9 cellular contexts compared by ENCODE assay signal in the genomic region with DNA sequence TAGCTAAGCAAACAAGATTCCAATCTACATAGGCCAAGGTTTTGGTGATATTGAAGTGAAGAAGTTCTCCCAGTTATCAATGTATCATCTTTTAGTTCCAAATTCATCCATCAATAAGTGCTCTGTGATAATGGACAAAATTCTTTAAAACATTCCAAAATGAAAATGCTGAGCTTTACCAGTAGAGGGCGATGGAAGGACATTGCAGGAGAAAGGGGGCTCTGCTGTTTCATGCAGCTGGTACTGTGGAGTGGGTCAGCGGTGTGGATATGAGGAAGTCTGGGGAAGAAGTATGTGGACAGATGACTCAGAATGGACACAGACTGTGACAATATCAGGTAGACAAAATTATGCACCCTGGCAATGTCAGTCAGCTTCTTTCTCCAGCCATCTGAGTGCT. TPM values are rescaled to one million over a fixed set of nuclear protein-coding genes. Genes with fewer than 3 reads are reported as not detected.
A peak's percentile ranks its signal among the peaks of the same experiment; 100 is the strongest.
DNase-seq lines count a peak whose midpoint lies in the region; TF ChIP-seq lines count a peak whose summit lies in the region.
"Had no signal": no experiment of that assay in that cellular context is flagged by ENCODE, and none has a peak within 500 bp of the region (broad histone marks: within the 10 kb centered on the region; RNA-seq: fewer than 3 reads in every experiment).

No MANE protein-coding gene starts in this region.

- H3K9me3 ChIP-seq in OCI-LY1 (ENCODE audit: low read length), result no peaks in the 10 kb centered on the region
- no peaks in the 10 kb centered on the region for H3K9me3 ChIP-seq in esophagus squamous epithelium
- H3K9me3 ChIP-seq in effector memory CD4-positive, alpha-beta T cell (ENCODE audit: control insufficient read depth, low read length), result no peaks in the 10 kb centered on the region
- H3K9me3 ChIP-seq: SJSA1 had no signal

- 10 to 11% methylated on average over 2 of the region's 2 CpGs for WGBS in esophagus squamous epithelium, 2 donors

- no peak overlapping the region for H3K4me2 ChIP-seq in OCI-LY1 (ENCODE audit: low read length)

- no peak overlapping the region for H3K27ac ChIP-seq in OCI-LY1 (ENCODE audit: low read depth, low read length, poor library complexity, severe bottlenecking)
- no peak overlapping the region for H3K27ac ChIP-seq in esophagus squamous epithelium
- no peak overlapping the region for H3K27ac ChIP-seq in effector memory CD4-positive, alpha-beta T cell (ENCODE audit: insufficient read depth, low read length, poor library complexity, severe bottlenecking)
- H3K27ac ChIP-seq: SJSA1 had no signal

- H3K4me1 ChIP-seq in OCI-LY1 (ENCODE audit: insufficient read depth, low read length, severe bottlenecking) (no peaks in the 10 kb centered on the region), esophagus squamous epithelium (no peaks in the 10 kb centered on the region)
- H3K4me1 ChIP-seq in effector memory CD4-positive, alpha-beta T cell (ENCODE audit: control insufficient read depth, insufficient read depth, low read length, poor library complexity, severe bottlenecking), result no peaks in the 10 kb centered on the region
- H3K4me1 ChIP-seq: SJSA1 had no signal

- intact Hi-C loops in esophagus squamous epithelium (cut with DNase I), result no loop called here

- H3K27me3 ChIP-seq in OCI-LY1 (ENCODE audit: insufficient read depth, low read length) (no peaks in the 10 kb centered on the region), esophagus squamous epithelium (no peaks in the 10 kb centered on the region)
- no peaks in the 10 kb centered on the region for H3K27me3 ChIP-seq in effector memory CD4-positive, alpha-beta T cell (replicated peaks; ENCODE audit: control insufficient read depth, insufficient read depth, low read length, poor library complexity, severe bottlenecking)
- H3K27me3 ChIP-seq: SJSA1 had no signal

- no peak overlapping the region for H2AFZ ChIP-seq in OCI-LY1 (ENCODE audit: low read length)

- H3K36me3 ChIP-seq in OCI-LY1 (ENCODE audit: insufficient read depth, low read length), result no peaks in the 10 kb centered on the region
- no peaks in the 10 kb centered on the region for H3K36me3 ChIP-seq in esophagus squamous epithelium
- no peaks in the 10 kb centered on the region for H3K36me3 ChIP-seq in effector memory CD4-positive, alpha-beta T cell (ENCODE audit: control insufficient read depth, insufficient read depth, low read length)
- H3K36me3 ChIP-seq: SJSA1 had no signal

- TF ChIP-seq POLR2A in esophagus squamous epithelium (IDR thresholded peaks at IDR 0.05), result no peak

- peak; percentile 36 for DNase-seq in NCI-H748 (lab: John Stamatoyannopoulos, UW; ENCODE audit: unreplicated experiment)
- DNase-seq in NCI-H748 treated with DMSO at 0.1 percent for 48 hours (lab: John Stamatoyannopoulos, UW), result no peak
- no peak for DNase-seq in esophagus squamous epithelium (lab: John Stamatoyannopoulos, UW)
- peak; percentile 20 for DNase-seq in superior temporal gyrus (ENCODE audit: extremely low spot score)
- DNase-seq in central memory CD4-positive, alpha-beta T cell, result no peak
- no peak for DNase-seq in activated CD8-positive, alpha-beta memory T cell treated with anti-CD3 and anti-CD28 coated beads, Interleukin-2, amount 50 U/mL, for 48 hours
- no peak for DNase-seq in effector memory CD4-positive, alpha-beta T cell

- TF ChIP-seq CTCF in OCI-LY1 (IDR thresholded peaks at IDR 0.05; ENCODE audit: low read length), result peak; percentile 51
- TF ChIP-seq CTCF in esophagus squamous epithelium (IDR thresholded peaks at IDR 0.05), result peak in 4 of 6 experiments; percentile 15 to 48 (median 31)

- no peak overlapping the region for H3K9ac ChIP-seq in OCI-LY1 (ENCODE audit: low read length)

- H3K4me3 ChIP-seq in OCI-LY1 (ENCODE audit: low read depth, low read length, poor library complexity, severe bottlenecking) (no peak overlapping the region), esophagus squamous epithelium (no peak overlapping the region)
- H3K4me3 ChIP-seq in effector memory CD4-positive, alpha-beta T cell (ENCODE audit: insufficient read depth, low read depth, low read length, poor library complexity, severe bottlenecking), result no peak overlapping the region
- H3K4me3 ChIP-seq: SJSA1 had no signal

- no peaks in the 10 kb centered on the region for H3F3A ChIP-seq in OCI-LY1 (ENCODE audit: insufficient read depth, low read length)

- no peaks in the 10 kb centered on the region for H3K9me2 ChIP-seq in OCI-LY1 (ENCODE audit: low read depth, low read length)

- H3K79me2 ChIP-seq in OCI-LY1 (ENCODE audit: insufficient read depth, low read length), result no peaks in the 10 kb centered on the region

- no peaks in the 10 kb centered on the region for H4K20me1 ChIP-seq in OCI-LY1 (ENCODE audit: insufficient read depth, low read length)

RNA-seq across cellular contexts. Expression of a gene that starts 46.6 kb away (rescaled TPM):
- total RNA-seq in esophagus squamous epithelium, result 1 to 10 TPM; 6.3 to 9.0 (median 7.1) TPM
- total RNA-seq: SJSA1 had no signal

Comparison
In these comparisons a context has a peak if more than half of its experiments do, and no peak if none do; other contexts are left out.
1. DNase-seq: peak in NCI-H748 (single experiment) and superior temporal gyrus (single experiment); none in NCI-H748 treated with DMSO at 0.1 percent for 48 hours (single experiment), esophagus squamous epithelium (single experiment), central memory CD4-positive, alpha-beta T cell (single experiment), activated CD8-positive, alpha-beta memory T cell treated with anti-CD3 and anti-CD28 coated beads, Interleukin-2, amount 50 U/mL, for 48 hours (single experiment) and effector memory CD4-positive, alpha-beta T cell (0 of 3).